9 cellular contexts compared by ENCODE assay signal in genomic region chr5:136249678-136250266, GRCh38. TPM values are rescaled to one million over a fixed set of nuclear protein-coding genes. Genes with fewer than 3 reads are reported as not detected.
A peak's percentile ranks its signal among the peaks of the same experiment; 100 is the strongest.
DNase-seq lines count a peak whose midpoint lies in the region; ATAC-seq, FAIRE-seq and TF ChIP-seq lines count a peak whose summit lies in the region.
"Had no signal": no experiment of that assay in that cellular context is flagged by ENCODE, and none has a peak within 500 bp of the region (broad histone marks: within the 10 kb centered on the region; RNA-seq: fewer than 3 reads in every experiment).

No MANE protein-coding gene starts in this region.

- peak; percentile 92 for TF ChIP-seq CTCF in OCI-LY7 (conservative IDR thresholded peaks at IDR 0.05; ENCODE audit: low read length)
- TF ChIP-seq CTCF in lower lobe of right lung (IDR thresholded peaks at IDR 0.05), result peak; percentile 75

- H3K27me3 Mint-ChIP-seq in activated CD4-positive, alpha-beta T cell treated with anti-CD3 and anti-CD28 coated beads for 36 hours, result peaks cover 5% of the 10 kb centered on the region

- no peaks in the 10 kb centered on the region for H3K9me3 Mint-ChIP-seq in activated CD4-positive, alpha-beta T cell treated with anti-CD3 and anti-CD28 coated beads for 36 hours (ENCODE audit: low read depth)
- H3K9me3 Mint-ChIP-seq: stimulated activated naive CD8-positive, alpha-beta T cell treated with anti-CD3 and anti-CD28 coated beads, Interleukin-15, Interleukin-2, amounts not matched to agents 100 ng/mL and 50 ng/mL, for 24 hours had no signal

- H4K20me1 ChIP-seq in OCI-LY7 (ENCODE audit: insufficient read depth, low read length), result no peaks in the 10 kb centered on the region

- CTCF ChIA-PET in activated CD4-positive, alpha-beta T cell treated with anti-CD3 and anti-CD28 coated beads for 36 hours (lab: Charles Lee), result interaction anchor here (0.7 to 1.8 kb wide), 7 partner anchors 10 to 1008 kb away, joined by 3 to 5 read pairs (median 3); no protein-coding TSS in a partner anchor
- CTCF ChIA-PET in OCI-LY7 (lab: Charles Lee; ENCODE audit: unreplicated experiment), result no interaction called here

- H3K9me3 ChIP-seq in OCI-LY7 (ENCODE audit: low read length) (no peaks in the 10 kb centered on the region), lower lobe of right lung (no peaks in the 10 kb centered on the region)

- FAIRE-seq in HTR-8/SVneo (lab: Jason Lieb, UNC), result peak; percentile 33

- intact Hi-C loops in activated CD4-positive, alpha-beta T cell treated with anti-CD3 and anti-CD28 coated beads for 36 hours (cut with DNase I, micrococcal nuclease), result loop anchor here in 1 of 2 experiments (1.0 to 2.0 kb wide), 2 partner anchors 175 to 521 kb away; no protein-coding TSS in a partner anchor
- intact Hi-C loops in OCI-LY7 (cut with micrococcal nuclease; ENCODE audit: unreplicated experiment), result loop anchor here (1.0 kb wide), 1 partner anchor 176 kb away; no protein-coding TSS in a partner anchor
- intact Hi-C loops in lower lobe of right lung (cut with DNase I), result no loop called here

- peak; percentile 42 for DNase-seq in activated CD4-positive, alpha-beta T cell treated with anti-CD3 and anti-CD28 coated beads for 36 hours
- no peak for DNase-seq in activated CD4-positive, alpha-beta T cell treated with anti-CD3 and anti-CD28 coated beads for 4 hours
- DNase-seq in HTR-8/SVneo (ENCODE audit: insufficient read length, low spot score) (peak; percentile 56), OCI-LY7 (ENCODE audit: low spot score) (peak; percentile 26), dedifferentiated amniotic fluid mesenchymal stem cell (ENCODE audit: extremely low spot score) (peak; percentile 58), lower lobe of right lung (peak; percentile 63)
- no peak for DNase-seq in activated T-cell treated with anti-CD3 and anti-CD28 coated beads, Interleukin-2, amount 50 U/mL, for 1 hour

- H3K27ac Mint-ChIP-seq in activated CD4-positive, alpha-beta T cell treated with anti-CD3 and anti-CD28 coated beads for 36 hours, result no peak overlapping the region
- H3K27ac Mint-ChIP-seq: stimulated activated naive CD8-positive, alpha-beta T cell treated with anti-CD3 and anti-CD28 coated beads, Interleukin-15, Interleukin-2, amounts not matched to agents 100 ng/mL and 50 ng/mL, for 24 hours had no signal

- H3K27me3 ChIP-seq in lower lobe of right lung (ENCODE audit: low read depth), result peaks cover 6% of the 10 kb centered on the region

- H3K36me3 ChIP-seq in OCI-LY7 (ENCODE audit: insufficient read depth, low read length) (no peaks in the 10 kb centered on the region), lower lobe of right lung (no peaks in the 10 kb centered on the region)

- no peaks in the 10 kb centered on the region for H3K36me3 Mint-ChIP-seq in activated CD4-positive, alpha-beta T cell treated with anti-CD3 and anti-CD28 coated beads for 36 hours (ENCODE audit: low read depth)

- H2AFZ ChIP-seq in OCI-LY7 (ENCODE audit: low read length), result no peak overlapping the region

- no peak overlapping the region for H3K4me2 ChIP-seq in OCI-LY7 (ENCODE audit: low read length)

- ATAC-seq in activated CD4-positive, alpha-beta T cell treated with anti-CD3 and anti-CD28 coated beads for 36 hours, result no peak
- ATAC-seq in lower lobe of right lung (peak; percentile 60 to 72), GM19452 (IDR thresholded peaks at IDR 0.05; ENCODE audit: unreplicated experiment) (no peak)

- POLR2A ChIA-PET in activated CD4-positive, alpha-beta T cell treated with anti-CD3 and anti-CD28 coated beads for 36 hours (lab: Charles Lee), result no interaction called here
- POLR2A ChIA-PET in OCI-LY7 (lab: Charles Lee), result no interaction called here

- H3K9me2 ChIP-seq in OCI-LY7 (ENCODE audit: insufficient read depth, low read length), result no peaks in the 10 kb centered on the region

- H3K4me3 Mint-ChIP-seq in activated CD4-positive, alpha-beta T cell treated with anti-CD3 and anti-CD28 coated beads for 36 hours, result no peak overlapping the region
- H3K4me3 Mint-ChIP-seq: stimulated activated naive CD8-positive, alpha-beta T cell treated with anti-CD3 and anti-CD28 coated beads, Interleukin-15, Interleukin-2, amounts not matched to agents 100 ng/mL and 50 ng/mL, for 24 hours had no signal

- H3K4me3 ChIP-seq in OCI-LY7 (ENCODE audit: low read depth, low read length, poor library complexity, severe bottlenecking), result no peak overlapping the region
- no peak overlapping the region for H3K4me3 ChIP-seq in lower lobe of right lung

- BruUV-seq in OCI-LY7 (replicated peaks; lab: Mats Ljungman, UMichigan), result no TSS peak

- H3K4me1 ChIP-seq in OCI-LY7 (ENCODE audit: insufficient read depth, low read length, poor library complexity, severe bottlenecking) (no peaks in the 10 kb centered on the region), lower lobe of right lung (no peaks in the 10 kb centered on the region)

- H3K27ac ChIP-seq in OCI-LY7 (ENCODE audit: low read depth, low read length, poor library complexity, severe bottlenecking), result no peak overlapping the region
- no peak overlapping the region for H3K27ac ChIP-seq in lower lobe of right lung

- H3K79me2 ChIP-seq in OCI-LY7 (ENCODE audit: insufficient read depth, low read depth, low read length), result no peaks in the 10 kb centered on the region

- H3K4me1 Mint-ChIP-seq in activated CD4-positive, alpha-beta T cell treated with anti-CD3 and anti-CD28 coated beads for 36 hours, result no peaks in the 10 kb centered on the region

RNA-seq across cellular contexts. Expression of gene SMIM32, which starts 56.8 kb away (rescaled TPM):
- not detected for total RNA-seq in activated CD4-positive, alpha-beta T cell treated with anti-CD3 and anti-CD28 coated beads for 36 hours
- total RNA-seq in OCI-LY7 (2014; rRNA removed; shearing (Covaris generic)), result not detected in 2 replicates
- not detected in 2 replicates for total RNA-seq in OCI-LY7 (2022)
- total RNA-seq in lower lobe of right lung, result not detected

Comparison
In these comparisons a context has a peak if more than half of its experiments do, and no peak if none do; other contexts are left out.
1. DNase-seq: peak in activated CD4-positive, alpha-beta T cell treated with anti-CD3 and anti-CD28 coated beads for 36 hours (single experiment), HTR-8/SVneo (single experiment), OCI-LY7 (single experiment), dedifferentiated amniotic fluid mesenchymal stem cell (single experiment) and lower lobe of right lung (single experiment); none in activated CD4-positive, alpha-beta T cell treated with anti-CD3 and anti-CD28 coated beads for 4 hours (0 of 2) and activated T-cell treated with anti-CD3 and anti-CD28 coated beads, Interleukin-2, amount 50 U/mL, for 1 hour (single experiment).
2. ATAC-seq: peak in lower lobe of right lung (2 of 2); none in activated CD4-positive, alpha-beta T cell treated with anti-CD3 and anti-CD28 coated beads for 36 hours (single experiment) and GM19452 (single experiment).